19 cellular contexts compared by ENCODE assay signal in the genomic region with DNA sequence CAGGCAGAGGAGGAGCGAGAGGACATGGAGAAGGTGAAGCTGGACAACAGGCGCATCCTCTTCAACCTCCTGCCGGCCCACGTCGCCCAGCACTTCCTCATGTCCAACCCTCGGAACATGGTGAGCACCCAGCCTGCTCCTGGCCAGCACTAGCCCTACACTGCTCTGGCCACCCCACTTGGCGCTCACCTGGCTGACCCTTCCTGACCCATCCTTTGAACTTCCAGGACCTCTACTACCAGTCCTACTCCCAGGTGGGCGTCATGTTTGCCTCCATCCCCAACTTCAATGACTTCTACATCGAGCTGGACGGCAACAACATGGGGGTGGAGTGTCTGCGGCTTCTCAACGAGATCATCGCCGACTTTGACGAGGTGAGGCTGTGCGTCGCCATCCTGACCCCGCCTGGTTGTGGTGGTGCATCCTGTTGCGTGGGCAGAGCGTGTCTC.
A peak's percentile ranks its signal among the peaks of the same experiment; 100 is the strongest.
DNase-seq lines count a peak whose midpoint lies in the region; ATAC-seq, FAIRE-seq and TF ChIP-seq lines count a peak whose summit lies in the region.
"Had no signal": no experiment of that assay in that cellular context is flagged by ENCODE, and none has a peak within 500 bp of the region (broad histone marks: within the 10 kb centered on the region; RNA-seq: fewer than 3 reads in every experiment).

No MANE protein-coding gene starts in this region.

- TF ChIP-seq RAD21 in liver (IDR thresholded peaks at IDR 0.05), result no peak
- TF ChIP-seq RAD21 in HepG2 (CRISPR knock-in tag; IDR thresholded peaks at IDR 0.05), result no peak

- H3K27me3 Mint-ChIP-seq in HFFc6 (ENCODE audit: insufficient read depth) (peaks cover 36% of the 10 kb centered on the region), CD14-positive monocyte (ENCODE audit: low read depth in 3 of 3) (peaks cover 1 to 13% (median 2%) of the 10 kb centered on the region in 3 donors)

- H3K4me3 Mint-ChIP-seq in HFFc6 (no peak overlapping the region), CD14-positive monocyte (no peak overlapping the region)

- H3K4me1 ChIP-seq in liver (ENCODE audit: control insufficient read depth in 4 of 4, insufficient read depth in 4 of 4, low read length in 3 of 4), result peaks cover 13 to 50% (median 44%) of the 10 kb centered on the region in 4 donors
- H3K4me1 ChIP-seq in HepG2 (ENCODE audit: insufficient read depth, low read length), result peaks cover 15% of the 10 kb centered on the region
- H3K4me1 ChIP-seq: A549 had no signal

- no peak overlapping the region for H3K4me2 ChIP-seq in HepG2 (ENCODE audit: low read depth, low read length)
- H3K4me2 ChIP-seq: A549 had no signal

- H3K27me3 ChIP-seq in liver (ENCODE audit: control insufficient read depth in 4 of 4, insufficient read depth in 4 of 4, low read length in 3 of 4) (no peaks in the 10 kb centered on the region), HepG2 (ENCODE audit: control insufficient read depth in 1 of 2, insufficient read depth in 2 of 2, low read length in 2 of 2) (peaks cover 4 to 5% of the 10 kb centered on the region in 2 experiments; a peak in 2 of 5 replicates)

- in situ Hi-C loops in HepG2 (cut with HindIII; ENCODE audit: extremely low pct_ligation_motif_present, low pct_unique_long_range_greater_than_20kb), result no loop called here

- no peaks in the 10 kb centered on the region for H3K36me3 Mint-ChIP-seq in HFFc6 (ENCODE audit: low read depth)
- no peaks in the 10 kb centered on the region for H3K36me3 Mint-ChIP-seq in CD14-positive monocyte

- no peak for FAIRE-seq in HepG2 (lab: Jason Lieb, UNC)
- FAIRE-seq in urothelium cell line (lab: Jason Lieb, UNC), result peak; percentile 63
- FAIRE-seq: A549, GM12892, K562 had no signal

- H3K4me3 ChIP-seq in liver (ENCODE audit: low read depth in 1 of 3, low read length in 3 of 3), result no peak overlapping the region
- no peak overlapping the region for H3K4me3 ChIP-seq in HepG2 (replicated peaks in 1 of 3; ENCODE audit: insufficient read depth in 1 of 3, low read depth in 2 of 3, low read length in 3 of 3)
- H3K4me3 ChIP-seq: A549, K562 had no signal

- H3K79me2 ChIP-seq in HepG2 (ENCODE audit: insufficient read depth, low read length), result no peaks in the 10 kb centered on the region

- H3K27ac ChIP-seq in liver (ENCODE audit: low read depth in 1 of 2, low read length in 2 of 2), result peak overlapping the region; percentile 86 to 87
- no peak overlapping the region for H3K27ac ChIP-seq in HepG2 (ENCODE audit: extremely low read length, insufficient read depth, low read length)
- H3K27ac ChIP-seq: A549 had no signal

- H2AFZ ChIP-seq in HepG2 (ENCODE audit: low read length), result no peak overlapping the region

- no peak for TF ChIP-seq EP300 in HepG2 (IDR thresholded peaks at IDR 0.05; ENCODE audit: low read depth in 2 of 2, low read length in 2 of 2)
- no peak for TF ChIP-seq EP300 in HepG2 (CRISPR knock-in tag; IDR thresholded peaks at IDR 0.05; ENCODE audit: borderline replicate concordance)

- peaks cover 1 to 30% (median 21%) of the 10 kb centered on the region in 4 donors for H3K36me3 ChIP-seq in liver (ENCODE audit: control insufficient read depth in 4 of 4, insufficient read depth in 3 of 4, low read depth in 1 of 4, low read length in 3 of 4)
- H3K36me3 ChIP-seq in HepG2 (replicated peaks in 1 of 2; ENCODE audit: control insufficient read depth in 1 of 2, insufficient read depth in 2 of 2, low read length in 2 of 2), result no peaks in the 10 kb centered on the region

- H3K9me3 ChIP-seq in liver (ENCODE audit: control insufficient read depth in 4 of 4, low read length in 3 of 4) (no peaks in the 10 kb centered on the region), HepG2 (ENCODE audit: low read length) (no peaks in the 10 kb centered on the region)
- H3K9me3 ChIP-seq: A549 had no signal

- H3K4me1 Mint-ChIP-seq in HFFc6 (ENCODE audit: low read depth) (no peaks in the 10 kb centered on the region), CD14-positive monocyte (no peaks in the 10 kb centered on the region)

- H4K20me1 ChIP-seq in HepG2 (ENCODE audit: insufficient read depth, low read length), result no peaks in the 10 kb centered on the region

- DNase-seq in HepG2 (ENCODE audit: low spot score), result no peak
- peak; percentile 50 for DNase-seq in islet precursor cell
- peak; percentile 48 for DNase-seq in sciatic nerve (ENCODE audit: low spot score)
- DNase-seq in urothelium cell line (ENCODE audit: low spot score), result no peak
- no peak for DNase-seq in HFFc6
- no peak for DNase-seq in CD14-positive monocyte (ENCODE audit: low spot score)
- DNase-seq: C1 segment of cervical spinal cord; GF-D8; GOT3; MV-4-11; NCI-H1417; NCI-H187 treated with DMSO at 0.1 percent for 48 hours; NCI-H446; NK-92 treated with Interleukin-12 subunit alpha and Interleukin-12 subunit beta, amount 100 ng/mL, for 24 hours had no signal

- H3K27ac Mint-ChIP-seq in HFFc6 (no peak overlapping the region), CD14-positive monocyte (peak overlapping the region in 1 of 7 donors; percentile 70)

- 89% methylated on average over 20 of the region's 20 CpGs for WGBS in liver
- 86% methylated on average over 19 of the region's 20 CpGs for WGBS in HepG2 (ENCODE audit: low lambda C conversion rate)

- H3K9ac ChIP-seq in liver (ENCODE audit: low read depth in 1 of 2, low read length in 2 of 2) (no peak overlapping the region), HepG2 (ENCODE audit: insufficient read depth, low read depth, low read length) (no peak overlapping the region)

- no peaks in the 10 kb centered on the region for H3K9me3 Mint-ChIP-seq in HFFc6
- H3K9me3 Mint-ChIP-seq in CD14-positive monocyte, result peaks cover 0 to 2% (median 0%) of the 10 kb centered on the region in 7 donors

- intact Hi-C loops in HepG2 (cut with micrococcal nuclease; ENCODE audit: unreplicated experiment) (no loop called here), sciatic nerve (cut with DNase I) (no loop called here), CD14-positive monocyte (cut with micrococcal nuclease) (no loop called here)

- no TSS peak for BruUV-seq in HepG2 (replicated peaks; lab: Mats Ljungman, UMichigan)

- no peak for TF ChIP-seq CTCF in liver (IDR thresholded peaks at IDR 0.05; ENCODE audit: low read depth, low read length, missing input control)
- TF ChIP-seq CTCF in HepG2 (CRISPR knock-in tag; IDR thresholded peaks at IDR 0.05), result no peak
- no peak for TF ChIP-seq CTCF in HFFc6 (IDR thresholded peaks at IDR 0.05)
- TF ChIP-seq CTCF in CD14-positive monocyte (IDR thresholded peaks at IDR 0.05), result no peak

- no peak for TF ChIP-seq POLR2A in HepG2 (IDR thresholded peaks at IDR 0.05; ENCODE audit: insufficient read depth in 1 of 2, low read depth in 2 of 2, low read length in 2 of 2)

- POLR2A ChIA-PET in HepG2 (lab: Yijun Ruan, JAX), result no interaction called here

- ATAC-seq in HepG2 (no peak), sciatic nerve (no peak), GM19395 (IDR thresholded peaks at IDR 0.05; ENCODE audit: unreplicated experiment) (no peak)
- ATAC-seq: A549 had no signal

- CTCF ChIA-PET in HepG2 (lab: Yijun Ruan, JAX; ENCODE audit: low intra/inter-chr PET ratio, low total read pairs), result no interaction called here

TF ChIP-seq in liver, 16 proteins besides CTCF, POLR2A, EP300 and RAD21 (continues in another document):
- no peak for TF ChIP-seq ZBTB33 (IDR thresholded peaks at IDR 0.05)
- TF ChIP-seq, protein P1, sequence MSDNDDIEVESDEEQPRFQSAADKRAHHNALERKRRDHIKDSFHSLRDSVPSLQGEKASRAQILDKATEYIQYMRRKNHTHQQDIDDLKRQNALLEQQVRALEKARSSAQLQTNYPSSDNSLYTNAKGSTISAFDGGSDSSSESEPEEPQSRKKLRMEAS (IDR thresholded peaks at IDR 0.05), result no peak
- TF ChIP-seq HNF4G (IDR thresholded peaks at IDR 0.05), result no peak
- no peak for TF ChIP-seq ATF3 (IDR thresholded peaks at IDR 0.05)

TF ChIP-seq in HepG2, 621 proteins besides CTCF, POLR2A, EP300 and RAD21 (continues in another document):
- no peak for TF ChIP-seq DBP (CRISPR knock-in tag; IDR thresholded peaks at IDR 0.05; ENCODE audit: not compliant biosample characterization)
- TF ChIP-seq ZEB1 (IDR thresholded peaks at IDR 0.05; ENCODE audit: insufficient replicate concordance, low read depth), result no peak
- TF ChIP-seq ZC3H13 (CRISPR knock-in tag; IDR thresholded peaks at IDR 0.05), result no peak
- no peak for TF ChIP-seq ZUFSP (CRISPR knock-in tag; IDR thresholded peaks at IDR 0.05; ENCODE audit: borderline replicate concordance)
- TF ChIP-seq CHD2 (IDR thresholded peaks at IDR 0.05; ENCODE audit: low read depth, low read length), result no peak
- no peak for TF ChIP-seq ZNF121 (CRISPR knock-in tag; IDR thresholded peaks at IDR 0.05)
- TF ChIP-seq MYC (CRISPR knock-in tag; IDR thresholded peaks at IDR 0.05; ENCODE audit: borderline replicate concordance), result no peak
- no peak for TF ChIP-seq KDM4B (CRISPR knock-in tag; IDR thresholded peaks at IDR 0.05)
- TF ChIP-seq NFRKB (IDR thresholded peaks at IDR 0.05), result no peak
- no peak for TF ChIP-seq ZNF30 (CRISPR knock-in tag; IDR thresholded peaks at IDR 0.05)
- TF ChIP-seq PHB2 (IDR thresholded peaks at IDR 0.05; ENCODE audit: partially characterized antibody), result no peak
- TF ChIP-seq RBM39 (IDR thresholded peaks at IDR 0.05; ENCODE audit: low read depth, low read length, poor library complexity, severe bottlenecking), result no peak
- no peak for TF ChIP-seq ZBTB3 (CRISPR knock-in tag; IDR thresholded peaks at IDR 0.05; ENCODE audit: borderline replicate concordance, low read depth)

Comparison
In these comparisons a context has a peak if more than half of its experiments do, and no peak if none do; other contexts are left out.
1. DNase-seq: peak in islet precursor cell (single experiment) and sciatic nerve (single experiment); none in HepG2 (single experiment), urothelium cell line (single experiment), HFFc6 (single experiment) and CD14-positive monocyte (single experiment).